9 cellular contexts compared by ENCODE assay signal in genomic region chr2:161250864-161251436, GRCh38. TPM values are rescaled to one million over a fixed set of nuclear protein-coding genes. Genes with fewer than 3 reads are reported as not detected.
A peak's percentile ranks its signal among the peaks of the same experiment; 100 is the strongest.
DNase-seq lines count a peak whose midpoint lies in the region; ATAC-seq, FAIRE-seq and TF ChIP-seq lines count a peak whose summit lies in the region.
"Had no signal": no experiment of that assay in that cellular context is flagged by ENCODE, and none has a peak within 500 bp of the region (broad histone marks: within the 10 kb centered on the region; RNA-seq: fewer than 3 reads in every experiment).

No MANE protein-coding gene starts in this region.

- no peaks in the 10 kb centered on the region for H3K9me3 ChIP-seq in kidney (ENCODE audit: control insufficient read depth in 1 of 2, low read length in 2 of 2)

- peak; percentile 76 for FAIRE-seq in kidney (lab: Jason Lieb, UNC)

- H3K36me3 Mint-ChIP-seq in WTC11, result no peaks in the 10 kb centered on the region
- H3K36me3 Mint-ChIP-seq: natural killer cell treated with Interleukin-12 subunit alpha and Interleukin-12 subunit beta and Interleukin-15 and Interleukin-18, amount 100 ng/mL, for 72 hours had no signal

- CTCF ChIA-PET in WTC11 (lab: Charles Lee), result interaction anchor here (0.8 to 2.0 kb wide), 3 partner anchors 14 to 20 kb away, joined by 3 to 6 read pairs (median 3); no protein-coding TSS in a partner anchor

- no peak overlapping the region for H3K4me3 Mint-ChIP-seq in WTC11
- H3K4me3 Mint-ChIP-seq: natural killer cell treated with Interleukin-12 subunit alpha and Interleukin-12 subunit beta and Interleukin-15 and Interleukin-18, amount 100 ng/mL, for 72 hours had no signal

- intact Hi-C loops in kidney (cut with DNase I), result no loop called here

- no peaks in the 10 kb centered on the region for H3K4me1 ChIP-seq in kidney (ENCODE audit: control insufficient read depth in 1 of 2, insufficient read depth in 1 of 2, low read depth in 1 of 2, low read length in 2 of 2)

- ATAC-seq in HG02884 (IDR thresholded peaks at IDR 0.05; ENCODE audit: unreplicated experiment) (peak; percentile 78), WTC11 (peak; percentile 95), GM19023 (IDR thresholded peaks at IDR 0.05; ENCODE audit: unreplicated experiment) (no peak)

- H3K4me1 Mint-ChIP-seq in WTC11, result peaks cover 29% of the 10 kb centered on the region

- TF ChIP-seq CTCF in AG09319 (IDR thresholded peaks at IDR 0.05; ENCODE audit: low read depth, low read length) (peak; percentile 58), GM12874 (IDR thresholded peaks at IDR 0.05; ENCODE audit: insufficient read depth, low read depth, low read length) (peak; percentile 43; the same call in 1 of the 2 replicates), WTC11 (IDR thresholded peaks at IDR 0.05) (peak; percentile 41), kidney (IDR thresholded peaks at IDR 0.05; ENCODE audit: borderline replicate concordance, extremely low read depth, insufficient read depth) (peak; percentile 49)

- peaks cover 9% of the 10 kb centered on the region for H3K27me3 Mint-ChIP-seq in WTC11 (ENCODE audit: low read depth)
- H3K27me3 Mint-ChIP-seq: natural killer cell treated with Interleukin-12 subunit alpha and Interleukin-12 subunit beta and Interleukin-15 and Interleukin-18, amount 100 ng/mL, for 72 hours had no signal

- no peaks in the 10 kb centered on the region for H3K36me3 ChIP-seq in kidney (ENCODE audit: control insufficient read depth in 1 of 2, insufficient read depth in 2 of 2, low read length in 2 of 2)

- H3K27ac ChIP-seq in kidney (ENCODE audit: low read depth in 2 of 2, low read length in 2 of 2), result no peak overlapping the region

- POLR2A ChIA-PET in WTC11 (lab: Charles Lee), result no interaction called here

- no peak overlapping the region for H3K9ac ChIP-seq in kidney (ENCODE audit: low read length in 2 of 2)

- no peak overlapping the region for H3K27ac Mint-ChIP-seq in WTC11
- H3K27ac Mint-ChIP-seq: natural killer cell treated with Interleukin-12 subunit alpha and Interleukin-12 subunit beta and Interleukin-15 and Interleukin-18, amount 100 ng/mL, for 72 hours had no signal

- no peaks in the 10 kb centered on the region for H3K9me3 Mint-ChIP-seq in WTC11
- H3K9me3 Mint-ChIP-seq: natural killer cell treated with Interleukin-12 subunit alpha and Interleukin-12 subunit beta and Interleukin-15 and Interleukin-18, amount 100 ng/mL, for 72 hours had no signal

- H3K4me3 ChIP-seq in kidney (ENCODE audit: low read length in 2 of 2), result no peak overlapping the region

- no peak for DNase-seq in AG09319 (ENCODE audit: extremely low read depth, low read depth)
- DNase-seq in NCI-H2081 treated with DMSO at 0.1 percent for 48 hours (lab: John Stamatoyannopoulos, UW), result peak; percentile 52
- no peak for DNase-seq in WTC11 (ENCODE audit: low spot score)
- DNase-seq in kidney, result no peak
- no peak for DNase-seq in midbrain (lab: John Stamatoyannopoulos, UW)

TF ChIP-seq in WTC11, 78 proteins besides CTCF, POLR2A, EP300 and RAD21:
- no peak for TF ChIP-seq ZMAT4 (CRISPR knock-in tag; IDR thresholded peaks at IDR 0.05)
- peak; percentile 85; the same call in 1 of the 2 replicates for TF ChIP-seq TEAD1 (CRISPR knock-in tag; IDR thresholded peaks at IDR 0.05)
- no peak for TF ChIP-seq SMAD3 (CRISPR knock-in tag; IDR thresholded peaks at IDR 0.05; ENCODE audit: borderline replicate concordance)
- peak; percentile 43; the same call in 1 of the 2 replicates for TF ChIP-seq ETV6 (CRISPR knock-in tag; IDR thresholded peaks at IDR 0.05)
TF ChIP-seq in WTC11: peak in this region for 2.

RNA-seq across cellular contexts. Expression of gene PSMD14, which starts 57.3 kb away (rescaled TPM):
- total RNA-seq in WTC11 (2021) (67.8 to 80.5 TPM (median 71.0 TPM) in 3 replicates), kidney (41.0 TPM)
- polyA plus RNA-seq in kidney (ENCODE audit: insufficient read depth, low read depth, low replicate concordance), result 55.8 TPM
